Comparison of ENCODE assay signal across 13 cellular contexts in genomic region chr1:29786195-29786594, GRCh38.
"Had no signal": no experiment of that assay in that cellular context is flagged by ENCODE, and none has a peak within 500 bp of the region (broad histone marks: within the 10 kb centered on the region; RNA-seq: fewer than 3 reads in every experiment).

No MANE protein-coding gene starts in this region.

- DNase-seq: activated naive CD4-positive, alpha-beta T cell; activated naive CD8-positive, alpha-beta T cell treated with anti-CD3 and anti-CD28 coated beads, Interleukin-2, amount 10 ng/mL, durations not matched to agents 7 days and 5 days; activated T-cell treated with anti-CD3 and anti-CD28 coated beads for 4 hours; brain microvascular endothelial cell; dermis blood vessel endothelial cell; left colon; stimulated activated CD4-positive, alpha-beta T cell treated with anti-CD3 and anti-CD28 coated beads, Interleukin-2, amount 100 ng/mL, for 48 hours; WERI-Rb-1 had no signal

- H3K9me3 Mint-ChIP-seq: activated naive CD8-positive, alpha-beta T cell treated with anti-CD3 and anti-CD28 coated beads, Interleukin-2, amount 10 ng/mL, durations not matched to agents 7 days and 5 days; central memory CD8-positive, alpha-beta T cell; stimulated activated memory B cell treated with anti-CD40 and anti-IgM and Interleukin-4, amounts not matched to agents 10 μg/mL and 1 μg/mL and 100 μg/mL, for 72 hours had no signal

- H3K4me1 Mint-ChIP-seq: activated naive CD8-positive, alpha-beta T cell treated with anti-CD3 and anti-CD28 coated beads, Interleukin-2, amount 10 ng/mL, durations not matched to agents 7 days and 5 days; central memory CD8-positive, alpha-beta T cell; naive thymus-derived CD4-positive, alpha-beta T cell; stimulated activated memory B cell treated with anti-CD40 and anti-IgM and Interleukin-4, amounts not matched to agents 10 μg/mL and 1 μg/mL and 100 μg/mL, for 72 hours had no signal

- H3K36me3 ChIP-seq: brain microvascular endothelial cell, WERI-Rb-1 had no signal

- H3K27ac Mint-ChIP-seq: activated CD8-positive, alpha-beta T cell treated with anti-CD3 and anti-CD28 coated beads, Interleukin-2, amount 10 ng/mL, durations not matched to agents 7 days and 5 days; activated naive CD8-positive, alpha-beta T cell treated with anti-CD3 and anti-CD28 coated beads, Interleukin-2, amount 10 ng/mL, durations not matched to agents 7 days and 5 days; naive thymus-derived CD4-positive, alpha-beta T cell; stimulated activated memory B cell treated with anti-CD40 and anti-IgM and Interleukin-4, amounts not matched to agents 10 μg/mL and 1 μg/mL and 100 μg/mL, for 72 hours had no signal

- H3K36me3 Mint-ChIP-seq: activated naive CD8-positive, alpha-beta T cell treated with anti-CD3 and anti-CD28 coated beads, Interleukin-2, amount 10 ng/mL, durations not matched to agents 7 days and 5 days; naive thymus-derived CD4-positive, alpha-beta T cell; stimulated activated memory B cell treated with anti-CD40 and anti-IgM and Interleukin-4, amounts not matched to agents 10 μg/mL and 1 μg/mL and 100 μg/mL, for 72 hours had no signal

- H3K27ac ChIP-seq: brain microvascular endothelial cell, epithelial cell of prostate, WERI-Rb-1 had no signal

- ATAC-seq: activated CD8-positive, alpha-beta T cell treated with anti-CD3 and anti-CD28 coated beads, Interleukin-2, amount 10 ng/mL, durations not matched to agents 7 days and 5 days; left colon; naive thymus-derived CD4-positive, alpha-beta T cell; stimulated activated memory B cell treated with anti-CD40 and anti-IgM and Interleukin-4, amounts not matched to agents 10 μg/mL and 1 μg/mL and 100 μg/mL, for 72 hours had no signal

- H3K27me3 ChIP-seq: brain microvascular endothelial cell had no signal

- H3K27me3 Mint-ChIP-seq: activated naive CD8-positive, alpha-beta T cell treated with anti-CD3 and anti-CD28 coated beads, Interleukin-2, amount 10 ng/mL, durations not matched to agents 7 days and 5 days had no signal

- H3K4me3 Mint-ChIP-seq: activated CD8-positive, alpha-beta T cell treated with anti-CD3 and anti-CD28 coated beads, Interleukin-2, amount 10 ng/mL, durations not matched to agents 7 days and 5 days; activated naive CD8-positive, alpha-beta T cell treated with anti-CD3 and anti-CD28 coated beads, Interleukin-2, amount 10 ng/mL, durations not matched to agents 7 days and 5 days; central memory CD8-positive, alpha-beta T cell; naive thymus-derived CD4-positive, alpha-beta T cell; stimulated activated memory B cell treated with anti-CD40 and anti-IgM and Interleukin-4, amounts not matched to agents 10 μg/mL and 1 μg/mL and 100 μg/mL, for 72 hours had no signal
